ENCODE assay signal across 9 cellular contexts in the genomic region with DNA sequence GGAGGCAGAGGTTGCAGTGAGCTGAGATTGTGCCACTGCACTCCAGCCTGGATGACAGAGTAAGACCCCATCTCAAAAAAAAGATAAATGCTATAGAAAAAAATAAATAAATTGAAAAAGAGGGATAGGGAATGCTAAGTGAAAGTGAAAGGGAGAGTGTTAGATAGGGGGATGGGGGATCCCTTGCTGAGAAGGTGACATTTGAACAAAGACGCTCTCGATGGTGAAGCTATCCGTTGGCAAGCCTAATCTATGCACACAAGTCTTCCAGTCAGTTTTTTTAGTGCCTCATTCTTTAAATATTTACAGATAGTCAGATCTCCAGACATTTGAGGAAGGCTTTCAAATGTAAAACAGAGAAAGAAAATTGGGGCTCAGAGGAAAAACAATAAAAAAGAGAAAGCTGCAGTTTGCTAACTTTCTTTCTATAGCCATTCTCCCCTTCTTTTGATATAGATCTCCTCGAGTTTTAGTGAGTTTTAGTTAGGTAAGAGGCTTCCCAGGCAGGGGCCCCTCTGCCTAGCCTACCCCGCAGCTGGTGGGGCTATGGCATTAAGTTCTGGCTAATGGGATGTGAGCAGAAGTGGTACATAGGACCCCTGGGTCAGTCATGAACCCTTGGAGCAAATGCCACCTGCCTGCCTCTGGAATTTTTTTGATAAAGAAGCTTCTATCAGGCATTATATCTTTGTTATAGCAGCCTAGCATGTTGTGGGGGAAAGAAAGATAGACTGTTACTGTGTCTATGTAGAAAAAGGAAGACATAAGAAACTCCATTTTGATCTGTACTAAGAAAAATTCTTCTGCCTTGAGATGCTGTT. TPM values are rescaled to one million over a fixed set of nuclear protein-coding genes. Genes with fewer than 3 reads are reported as not detected.
DNase-seq lines count a peak whose midpoint lies in the region; ATAC-seq and TF ChIP-seq lines count a peak whose summit lies in the region.
"Had no signal": no experiment of that assay in that cellular context is flagged by ENCODE, and none has a peak within 500 bp of the region (broad histone marks: within the 10 kb centered on the region; RNA-seq: fewer than 3 reads in every experiment).

No MANE protein-coding gene starts in this region.

- H3K9me3 Mint-ChIP-seq in activated B cell treated with CpG ODN at 0.5 μM for 24 hours: no peaks in the 10 kb centered on the region

- H3K36me3 ChIP-seq in sigmoid colon: peaks cover 0 to 16% (median 6%) of the 10 kb centered on the region in 4 donors

- POLR2A ChIA-PET in activated B cell treated with CpG ODN at 0.5 μM for 24 hours (lab: Charles Lee): interaction anchor here (1.2 to 8.8 kb wide), 2 partner anchors 11 to 24 kb away, joined by 7 to 203 read pairs; a partner anchor contains a TSS

- WGBS in sigmoid colon, 2 donors: 17 to 28% methylated on average over 5 of the region's 5 CpGs

- no peaks in the 10 kb centered on the region for H3K27me3 ChIP-seq in sigmoid colon
- H3K27me3 ChIP-seq: MG63 had no signal

- peaks cover 70% of the 10 kb centered on the region for H3K4me1 Mint-ChIP-seq in activated B cell treated with CpG ODN at 0.5 μM for 24 hours

- intact Hi-C loops in activated B cell treated with CpG ODN at 0.5 μM for 24 hours (cut with micrococcal nuclease) (no loop called here), sigmoid colon (cut with DNase I) (no loop called here)

- DNase-seq in EH (ENCODE audit: low read depth) (peak; percentile 43), activated B cell treated with CpG ODN at 0.5 μM for 24 hours (no peak), iris pigment epithelial cell (ENCODE audit: low read depth) (peak; percentile 40), sigmoid colon (no peak), caudate nucleus (lab: John Stamatoyannopoulos, UW) (no peak), GM13976 (ENCODE audit: low spot score) (no peak)
- DNase-seq: stimulated activated CD4-positive, alpha-beta T cell treated with anti-CD3 and anti-CD28 coated beads, Interleukin-4, amount 100 ng/mL, for 1 hour had no signal

- no peak overlapping the region for H3K4me3 ChIP-seq in sigmoid colon
- H3K4me3 ChIP-seq: MG63 had no signal

- peaks cover 39% of the 10 kb centered on the region for H3K36me3 Mint-ChIP-seq in activated B cell treated with CpG ODN at 0.5 μM for 24 hours (ENCODE audit: low read depth)

- H3K27me3 Mint-ChIP-seq in activated B cell treated with CpG ODN at 0.5 μM for 24 hours: no peaks in the 10 kb centered on the region

- peak overlapping the region; percentile 95 for H3K27ac Mint-ChIP-seq in activated B cell treated with CpG ODN at 0.5 μM for 24 hours

- CTCF ChIA-PET in activated B cell treated with CpG ODN at 0.5 μM for 24 hours (lab: Charles Lee): interaction anchor here (2.0 to 5.3 kb wide), 2 partner anchors 10 to 29 kb away, joined by 7 to 63 read pairs; no protein-coding TSS in a partner anchor

- no peak for TF ChIP-seq EP300 in sigmoid colon (IDR thresholded peaks at IDR 0.05)

- peaks cover 0 to 48% (median 46%) of the 10 kb centered on the region in 4 donors for H3K4me1 ChIP-seq in sigmoid colon

- H3K4me3 Mint-ChIP-seq in activated B cell treated with CpG ODN at 0.5 μM for 24 hours: peak overlapping the region; percentile 44

- H3K9me3 ChIP-seq in sigmoid colon: no peaks in the 10 kb centered on the region
- H3K9me3 ChIP-seq: MG63 had no signal

- no peak for ATAC-seq in activated B cell treated with CpG ODN at 0.5 μM for 24 hours (ENCODE audit: low read depth)
- ATAC-seq in HG03565 (IDR thresholded peaks at IDR 0.05; ENCODE audit: unreplicated experiment): no peak

- TF ChIP-seq POLR2A in sigmoid colon (IDR thresholded peaks at IDR 0.05): no peak

- in situ Hi-C loops in GM13976 (cut with MboI; ENCODE audit: low sequenced_read_pairs, unreplicated experiment): no loop called here

- peak overlapping the region; percentile 73 to 79 (median 74) for H3K27ac ChIP-seq in sigmoid colon
- no peak overlapping the region for H3K27ac ChIP-seq in caudate nucleus (ENCODE audit: low read depth, low read length)

- no peak for TF ChIP-seq CTCF in activated B cell treated with CpG ODN at 0.5 μM for 24 hours (IDR thresholded peaks at IDR 0.05)
- TF ChIP-seq CTCF in sigmoid colon (IDR thresholded peaks at IDR 0.05): no peak
- no peak for TF ChIP-seq CTCF in GM13976 (IDR thresholded peaks at IDR 0.05; ENCODE audit: borderline replicate concordance, control extremely low read depth, extremely low read depth, insufficient read depth, missing control alignments)

RNA-seq across cellular contexts. Expression of a gene that starts 12.0 kb away (rescaled TPM):
- total RNA-seq in activated B cell treated with CpG ODN at 0.5 μM for 24 hours (55.4 and 60.2 TPM in 2 replicates), sigmoid colon (10 to 100 TPM; 30.2 to 43.2 (median 42.8) TPM)
- polyA plus RNA-seq in sigmoid colon: 100 to 1,000 TPM; 220 to 409 (median 261) TPM

Comparison
In these comparisons a context has a peak if more than half of its experiments do, and no peak if none do; other contexts are left out.
1. DNase-seq: peak in EH (single experiment) and iris pigment epithelial cell (single experiment); none in activated B cell treated with CpG ODN at 0.5 μM for 24 hours (single experiment), sigmoid colon (single experiment), caudate nucleus (0 of 61) and GM13976 (single experiment).